ENCODE assay signal across 21 cellular contexts in the genomic region with DNA sequence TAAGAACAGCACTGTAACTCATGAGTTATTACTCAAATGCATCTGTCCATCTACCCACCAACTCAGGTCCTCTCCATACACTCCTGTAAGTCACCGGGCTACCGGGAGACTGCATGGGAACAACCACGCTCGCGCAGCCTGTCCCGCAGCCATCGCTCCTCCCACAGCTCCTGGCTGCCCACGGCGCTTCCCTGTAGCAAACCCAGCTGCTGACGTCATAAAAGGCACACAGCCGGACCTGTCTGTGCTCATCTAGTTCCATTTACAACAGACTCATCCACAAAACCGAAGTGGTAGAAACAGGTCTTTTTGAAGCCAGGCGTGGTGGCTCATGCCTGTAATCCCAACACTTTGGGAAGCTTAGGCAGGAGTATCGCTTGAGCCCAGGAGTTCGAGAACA. TPM values are rescaled to one million over a fixed set of nuclear protein-coding genes. Genes with fewer than 3 reads are reported as not detected.
DNase-seq lines count a peak whose midpoint lies in the region; ATAC-seq, FAIRE-seq and TF ChIP-seq lines count a peak whose summit lies in the region.
"Had no signal": no experiment of that assay in that cellular context is flagged by ENCODE, and none has a peak within 500 bp of the region (broad histone marks: within the 10 kb centered on the region; RNA-seq: fewer than 3 reads in every experiment).

No MANE protein-coding gene starts in this region.

- no peaks in the 10 kb centered on the region; a peak in 1 of 5 replicates for H3K27me3 ChIP-seq in K562 (ENCODE audit: control insufficient read depth in 2 of 2, insufficient read depth in 2 of 2, low read length in 2 of 2)

- TF ChIP-seq CTCF in K562 (IDR thresholded peaks at IDR 0.05 in 2 of 3, conservative IDR thresholded peaks at IDR 0.05 in 1 of 3; ENCODE audit: insufficient read depth in 2 of 3, low read depth in 1 of 3, low read length in 3 of 3) (no peak), progenitor cell of endocrine pancreas (IDR thresholded peaks at IDR 0.05; ENCODE audit: unreplicated experiment) (no peak)

- H3K4me2 ChIP-seq in K562 (ENCODE audit: insufficient read depth, low read length) = no peak overlapping the region; the same call in 1 of the 2 replicates

- ATAC-seq in K562 (peak; percentile 70), HG02642 (IDR thresholded peaks at IDR 0.05; ENCODE audit: poor library complexity, unreplicated experiment) (no peak)

- H3K9me3 Mint-ChIP-seq in progenitor cell of endocrine pancreas (ENCODE audit: low read depth) = no peaks in the 10 kb centered on the region
- H3K9me3 Mint-ChIP-seq: CD4-positive, alpha-beta memory T cell; H9 had no signal

- no peaks in the 10 kb centered on the region for H3K9me3 ChIP-seq in K562 (replicated peaks; ENCODE audit: control insufficient read depth, insufficient read depth, low read depth, low read length)

- POLR2A ChIA-PET in K562 (lab: Yijun Ruan, JAX) = interaction anchor here (0.6 kb wide), 1 partner anchor 161 kb away, joined by 3 read pairs; no protein-coding TSS in a partner anchor

- H3K9me1 ChIP-seq in K562 (ENCODE audit: control insufficient read depth, insufficient read depth, low read length) = no peaks in the 10 kb centered on the region

- no peak overlapping the region for H3K4me3 ChIP-seq in K562

- peaks cover 3% of the 10 kb centered on the region for H3K36me3 Mint-ChIP-seq in progenitor cell of endocrine pancreas (ENCODE audit: insufficient read depth)
- H3K36me3 Mint-ChIP-seq: CD4-positive, alpha-beta memory T cell had no signal

- H3K27me3 Mint-ChIP-seq in progenitor cell of endocrine pancreas = no peaks in the 10 kb centered on the region
- H3K27me3 Mint-ChIP-seq: B cell; CD4-positive, alpha-beta memory T cell had no signal

- peak overlapping the region; percentile 20 for H3K27ac Mint-ChIP-seq in progenitor cell of endocrine pancreas
- H3K27ac Mint-ChIP-seq: B cell had no signal

- DNase-seq in ELF-1 (ENCODE audit: low read depth, low spot score) = peak; percentile 49
- DNase-seq in K562 (ENCODE audit: extremely low read depth in 1 of 4, low spot score in 3 of 4) = peak in 3 of 4 experiments; percentile 31 to 46 (median 41)
- peak; percentile 59 for DNase-seq in islet precursor cell
- DNase-seq in progenitor cell of endocrine pancreas (ENCODE audit: low spot score, unreplicated experiment) = no peak
- no peak for DNase-seq in NCI-H1105 (lab: John Stamatoyannopoulos, UW)
- DNase-seq in NCI-H82 (lab: John Stamatoyannopoulos, UW) = no peak
- no peak for DNase-seq in HuH-7.5 (ENCODE audit: low spot score)
- DNase-seq: C1 segment of cervical spinal cord; CD4-positive, alpha-beta memory T cell; DMS153; DMS79 treated with DMSO at 0.1 percent for 48 hours; EL; GDM1; GOT3; H9; IMR-90 had no signal

- H3K4me3 Mint-ChIP-seq in progenitor cell of endocrine pancreas (ENCODE audit: low read depth) = no peak overlapping the region
- H3K4me3 Mint-ChIP-seq: B cell, H9 had no signal

- H2AFZ ChIP-seq in K562 (ENCODE audit: low read depth, low read length) = peak overlapping the region; percentile 43; the same call in 1 of the 2 replicates

- peaks cover 0 to 17% of the 10 kb centered on the region in 2 experiments; a peak in 2 of 5 replicates for H3K4me1 ChIP-seq in K562 (replicated peaks in 1 of 2; ENCODE audit: control insufficient read depth in 2 of 2, insufficient read depth in 2 of 2, low read length in 2 of 2)

- H4K20me1 ChIP-seq in K562 (replicated peaks; ENCODE audit: control insufficient read depth, insufficient read depth, low read length) = no peaks in the 10 kb centered on the region

- no peak for TF ChIP-seq RAD21 in K562 (CRISPR knock-in tag; conservative IDR thresholded peaks at IDR 0.05 in 1 of 2, IDR thresholded peaks at IDR 0.05 in 1 of 2)

- intact Hi-C loops in K562 (cut with micrococcal nuclease) = loop anchor here (10.0 kb wide), 1 partner anchor 64 kb away; no protein-coding TSS in a partner anchor

- no TSS peak for BruUV-seq in K562 (replicated peaks; lab: Mats Ljungman, UMichigan)

- H3K9ac ChIP-seq in K562 (ENCODE audit: insufficient read depth in 1 of 2, low read depth in 2 of 2, low read length in 2 of 2) = no peak overlapping the region

- H3K27ac ChIP-seq in K562 (ENCODE audit: extremely low read depth, low read depth, low read length) = no peak overlapping the region
- H3K27ac ChIP-seq: HL-60 had no signal

- CTCF ChIA-PET in K562 (lab: Yijun Ruan, JAX; ENCODE audit: low intra/inter-chr PET ratio) = interaction anchor here (0.7 kb wide), 1 partner anchor 151 kb away, joined by 3 read pairs; no protein-coding TSS in a partner anchor

- no peak for TF ChIP-seq POLR2A in K562 (conservative IDR thresholded peaks at IDR 0.05)

- WGBS in K562 (ENCODE audit: insufficient coverage, low coverage, missing lambda C conversion rate) = 19% methylated on average over 13 of the region's 15 CpGs

- no peaks in the 10 kb centered on the region for H3K36me3 ChIP-seq in K562 (ENCODE audit: control insufficient read depth, insufficient read depth, low read length)

- FAIRE-seq in K562 (lab: Jason Lieb, UNC) = no peak
- FAIRE-seq: A204.1, GM12892 had no signal

- in situ Hi-C loops in K562 (cut with MboI) = no loop called here

- TF ChIP-seq EP300 in K562 (IDR thresholded peaks at IDR 0.05; ENCODE audit: low read length) = no peak

- no peaks in the 10 kb centered on the region for H3K79me2 ChIP-seq in K562 (ENCODE audit: control insufficient read depth, insufficient read depth, low read length)

- H3K4me1 Mint-ChIP-seq in progenitor cell of endocrine pancreas (ENCODE audit: low read depth) = no peaks in the 10 kb centered on the region

TF ChIP-seq in K562, 482 proteins besides CTCF, POLR2A, EP300 and RAD21 (continues in another document):
- TF ChIP-seq, protein P1, sequence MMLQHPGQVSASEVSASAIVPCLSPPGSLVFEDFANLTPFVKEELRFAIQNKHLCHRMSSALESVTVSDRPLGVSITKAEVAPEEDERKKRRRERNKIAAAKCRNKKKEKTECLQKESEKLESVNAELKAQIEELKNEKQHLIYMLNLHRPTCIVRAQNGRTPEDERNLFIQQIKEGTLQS (IDR thresholded peaks at IDR 0.05) = peak; percentile 69
- TF ChIP-seq, protein P1 (CRISPR knock-in tag; conservative IDR thresholded peaks at IDR 0.05) = no peak
- TF ChIP-seq CREM (IDR thresholded peaks at IDR 0.05; ENCODE audit: low read depth) = peak; percentile 78
- no peak for TF ChIP-seq ZNF699 (CRISPR knock-in tag; IDR thresholded peaks at IDR 0.05; ENCODE audit: insufficient replicate concordance)
- no peak for TF ChIP-seq GATAD2A (IDR thresholded peaks at IDR 0.05)

RNA-seq across cellular contexts. Expression of a gene that starts 23.4 kb away (rescaled TPM):
- 40.5 and 46.9 TPM in 2 replicates for total RNA-seq in K562 (2011; cell fraction: chromatin; rRNA removed; ENCODE audit: low replicate concordance)
- total RNA-seq in K562 (2011; cell fraction: nucleolus; rRNA removed) = 24.3 and 27.1 TPM in 2 replicates
- 37.3 and 38.1 TPM in 2 replicates for total RNA-seq in K562 (2011; cell fraction: nucleoplasm; rRNA removed)
- 20.3 and 23.9 TPM in 2 replicates for total RNA-seq in K562 (2014; rRNA removed)
- 18.4 and 19.2 TPM in 2 replicates for total RNA-seq in K562 (2014; rRNA removed; fragmentation: Illumina TruSeq; extraction: Trizol)
- 21.0 TPM in 2 replicates for total RNA-seq in K562 (2015; rRNA removed; fragmentation: Illumina TruSeq; extraction: Trizol)
- 39.1 and 45.1 TPM in 2 replicates for total RNA-seq in K562 (2021)
- 44.4 and 45.1 TPM in 2 replicates for polyA plus RNA-seq in K562 (2011; rRNA removed)
- 38.0 and 44.7 TPM in 2 replicates for polyA plus RNA-seq in K562 (2011; cell fraction: cytosol; rRNA removed)
- polyA plus RNA-seq in K562 (2011; cell fraction: nucleus; rRNA removed) = 53.1 and 58.4 TPM in 2 replicates
- polyA plus RNA-seq in K562 (2012) = 31.0 and 53.1 TPM in 2 replicates
- 33.5 and 37.5 TPM in 2 replicates for polyA plus RNA-seq in K562 (2014; fragmentation: Illumina TruSeq; extraction: Trizol)
- polyA plus RNA-seq in K562 (2014; fragmentation: Nextera tagmentation; extraction: Ambion mirVana) = under 1 TPM; 0.45 to 0.83 TPM
- 31.8 and 36.3 TPM in 2 replicates for polyA plus RNA-seq in K562 (2014; rRNA removed)
- 23.9 and 28.8 TPM in 2 replicates for polyA minus RNA-seq in K562 (2011; rRNA and poly(A)+ RNA removed)
- polyA minus RNA-seq in K562 (2011; cell fraction: cytosol; rRNA and poly(A)+ RNA removed) = 13.7 and 17.0 TPM in 2 replicates
- polyA minus RNA-seq in K562 (2011; cell fraction: nucleus; rRNA and poly(A)+ RNA removed) = 9.4 and 14.0 TPM in 2 replicates
- total RNA-seq in progenitor cell of endocrine pancreas = 53.9 and 61.0 TPM in 2 replicates

RNA-seq across cellular contexts. Expression of a gene that starts 50.9 kb away (rescaled TPM):
- 0.49 and 0.81 TPM in 2 replicates for total RNA-seq in K562 (2011; cell fraction: chromatin; rRNA removed; ENCODE audit: low replicate concordance)
- 0.33 and 0.66 TPM in 2 replicates for total RNA-seq in K562 (2011; cell fraction: nucleolus; rRNA removed)
- total RNA-seq in K562 (2011; cell fraction: nucleoplasm; rRNA removed) = 0.37 TPM in 1 of 2 replicates, not detected in the other
- total RNA-seq in K562 (2014; rRNA removed) (0.14 and 0.29 TPM in 2 replicates), K562 (2014; rRNA removed; fragmentation: Illumina TruSeq; extraction: Trizol) (0.22 and 0.25 TPM in 2 replicates), K562 (2015; rRNA removed; fragmentation: Illumina TruSeq; extraction: Trizol) (0.19 and 0.43 TPM in 2 replicates), K562 (2021) (0.16 and 0.29 TPM in 2 replicates), progenitor cell of endocrine pancreas (11.9 and 12.4 TPM in 2 replicates)
- polyA plus RNA-seq in K562 (2011; rRNA removed) (0.85 and 1.7 TPM in 2 replicates), K562 (2014; fragmentation: Illumina TruSeq; extraction: Trizol) (0.26 and 0.36 TPM in 2 replicates), K562 (2014; fragmentation: Nextera tagmentation; extraction: Ambion mirVana) (under 1 TPM; 0.06 to 0.08 TPM), K562 (2014; rRNA removed) (0.17 and 0.76 TPM in 2 replicates)
- polyA plus RNA-seq in K562 (2011; cell fraction: cytosol; rRNA removed) = 0.94 and 2.0 TPM in 2 replicates
- 0.64 and 1.2 TPM in 2 replicates for polyA plus RNA-seq in K562 (2011; cell fraction: nucleus; rRNA removed)
- polyA plus RNA-seq in K562 (2012) = 0.43 and 2.2 TPM in 2 replicates
- polyA minus RNA-seq in K562 (2011; rRNA and poly(A)+ RNA removed) = 0.63 and 1.1 TPM in 2 replicates
- polyA minus RNA-seq in K562 (2011; cell fraction: cytosol; rRNA and poly(A)+ RNA removed) = not detected in 2 replicates
- polyA minus RNA-seq in K562 (2011; cell fraction: nucleus; rRNA and poly(A)+ RNA removed) = 0.27 and 0.44 TPM in 2 replicates

Comparison
In these comparisons a context has a peak if more than half of its experiments do, and no peak if none do; other contexts are left out.
1. DNase-seq: peak in ELF-1 (single experiment), K562 (3 of 4) and islet precursor cell (single experiment); none in progenitor cell of endocrine pancreas (single experiment), NCI-H1105 (single experiment), NCI-H82 (single experiment) and HuH-7.5 (single experiment).